In genomic region chr9:15510789-15511575, GRCh38 we compare ENCODE assay signal across 8 cellular contexts. TPM values are rescaled to one million over a fixed set of nuclear protein-coding genes. Genes with fewer than 3 reads are reported as not detected.
DNase-seq lines count a peak whose midpoint lies in the region; TF ChIP-seq lines count a peak whose summit lies in the region.

TSS of gene PSIP1 (minus strand) at chr9:15510970. CDS start at chr9:15510188, 782 bp downstream.

- H3K27me3 ChIP-seq in suprapubic skin: no peaks in the 10 kb centered on the region

- TF ChIP-seq EP300 in suprapubic skin (IDR thresholded peaks at IDR 0.05): no peak

- peak within 1 kb of the TSS; percentile 75 for H3K27ac ChIP-seq in suprapubic skin

- peaks cover 19% of the 10 kb centered on the region for H3K4me1 Mint-ChIP-seq in HFFc6 (ENCODE audit: low read depth)
- H3K4me1 Mint-ChIP-seq in activated naive CD4-positive, alpha-beta T cell treated with anti-CD3 and anti-CD28 coated beads, Interleukin-2, amount 10 ng/mL, durations not matched to agents 7 days and 5 days: peaks cover 49% of the 10 kb centered on the region

- under 1% methylated on average over 39 of the region's 72 CpGs for WGBS in suprapubic skin

- H3K4me3 ChIP-seq in suprapubic skin: peak within 1 kb of the TSS; percentile 85

- peaks cover 2% of the 10 kb centered on the region; the same call in 1 of the 2 replicates for H3K27me3 Mint-ChIP-seq in HFFc6 (ENCODE audit: insufficient read depth)
- peaks cover 4% of the 10 kb centered on the region for H3K27me3 Mint-ChIP-seq in activated naive CD4-positive, alpha-beta T cell treated with anti-CD3 and anti-CD28 coated beads, Interleukin-2, amount 10 ng/mL, durations not matched to agents 7 days and 5 days

- peak; percentile 60 for TF ChIP-seq CTCF in HFFc6 (IDR thresholded peaks at IDR 0.05)
- no peak for TF ChIP-seq CTCF in suprapubic skin (IDR thresholded peaks at IDR 0.05)

- no peaks in the 10 kb centered on the region for H3K9me3 Mint-ChIP-seq in HFFc6
- H3K9me3 Mint-ChIP-seq in activated naive CD4-positive, alpha-beta T cell treated with anti-CD3 and anti-CD28 coated beads, Interleukin-2, amount 10 ng/mL, durations not matched to agents 7 days and 5 days: no peaks in the 10 kb centered on the region

- DNase-seq in GM04504 (ENCODE audit: low read depth) (peak; percentile 50), HFFc6 (peak; percentile 70), NAMALWA (ENCODE audit: low spot score) (peak; percentile 94), SK-N-DZ (ENCODE audit: low spot score) (peak; percentile 83), globus pallidus (ENCODE audit: low spot score) (peak; percentile 81), occipital lobe (lab: John Stamatoyannopoulos, UW) (peak; percentile 88), suprapubic skin (ENCODE audit: low spot score in 2 of 2) (peak; percentile 76 to 85)
- peak; percentile 93 for DNase-seq in activated naive CD4-positive, alpha-beta T cell treated with anti-CD3 and anti-CD28 coated beads, Interleukin-2, amount 10 ng/mL, durations not matched to agents 7 days and 5 days

- H3K4me3 Mint-ChIP-seq in HFFc6: peak within 1 kb of the TSS; percentile 94
- peak within 1 kb of the TSS; percentile 87 for H3K4me3 Mint-ChIP-seq in activated naive CD4-positive, alpha-beta T cell treated with anti-CD3 and anti-CD28 coated beads, Interleukin-2, amount 10 ng/mL, durations not matched to agents 7 days and 5 days

- H3K9me3 ChIP-seq in suprapubic skin: no peaks in the 10 kb centered on the region

- TF ChIP-seq POLR2A in suprapubic skin (IDR thresholded peaks at IDR 0.05): peak in 1 of 2 donors; percentile 26

- H3K4me1 ChIP-seq in suprapubic skin: peaks cover 22% of the 10 kb centered on the region

- CTCF ChIA-PET in activated naive CD4-positive, alpha-beta T cell treated with anti-CD3 and anti-CD28 coated beads, Interleukin-2, amount 10 ng/mL, durations not matched to agents 7 days and 5 days (lab: Charles Lee): interaction anchor here (0.8 to 1.3 kb wide), 4 partner anchors 15 to 112 kb away, joined by 3 to 6 read pairs (median 4); partner anchors contain the start of gene CCDC171

- peaks cover 12% of the 10 kb centered on the region for H3K36me3 Mint-ChIP-seq in HFFc6 (ENCODE audit: low read depth)
- H3K36me3 Mint-ChIP-seq in activated naive CD4-positive, alpha-beta T cell treated with anti-CD3 and anti-CD28 coated beads, Interleukin-2, amount 10 ng/mL, durations not matched to agents 7 days and 5 days: peaks cover 29% of the 10 kb centered on the region

- peaks cover 11% of the 10 kb centered on the region for H3K36me3 ChIP-seq in suprapubic skin

- H3K27ac Mint-ChIP-seq in HFFc6: peak within 1 kb of the TSS; percentile 99
- H3K27ac Mint-ChIP-seq in activated naive CD4-positive, alpha-beta T cell treated with anti-CD3 and anti-CD28 coated beads, Interleukin-2, amount 10 ng/mL, durations not matched to agents 7 days and 5 days: peak within 1 kb of the TSS; percentile 100

RNA-seq across cellular contexts. Expression of gene PSIP1, which starts in this region (rescaled TPM):
- total RNA-seq in HFFc6 (2021; fragmentation: NEBNext Ultra II Directional; extraction: Animal tissue kit (Norgen Biotek cat#: 25700)): 10 to 100 TPM; 32.6 to 56.7 (median 48.5) TPM
- 90.5 and 107 TPM in 2 replicates for polyA plus RNA-seq in SK-N-DZ (2014; cell fraction: cytosol; rRNA removed)
- polyA plus RNA-seq in SK-N-DZ (2014; cell fraction: nucleus; rRNA removed): 147 and 165 TPM in 2 replicates
- total RNA-seq in occipital lobe: 160 TPM
- 10 to 100 TPM; 13.0 to 30.0 (median 16.0) TPM for total RNA-seq in suprapubic skin

Comparison
In these comparisons a context has a peak if more than half of its experiments do, and no peak if none do; other contexts are left out.
1. Peak in every context shown above with its lines: DNase-seq, H3K4me3 ChIP-seq and H3K27ac ChIP-seq.